Comparison of ENCODE assay signal across 1 cellular context in the genomic region with DNA sequence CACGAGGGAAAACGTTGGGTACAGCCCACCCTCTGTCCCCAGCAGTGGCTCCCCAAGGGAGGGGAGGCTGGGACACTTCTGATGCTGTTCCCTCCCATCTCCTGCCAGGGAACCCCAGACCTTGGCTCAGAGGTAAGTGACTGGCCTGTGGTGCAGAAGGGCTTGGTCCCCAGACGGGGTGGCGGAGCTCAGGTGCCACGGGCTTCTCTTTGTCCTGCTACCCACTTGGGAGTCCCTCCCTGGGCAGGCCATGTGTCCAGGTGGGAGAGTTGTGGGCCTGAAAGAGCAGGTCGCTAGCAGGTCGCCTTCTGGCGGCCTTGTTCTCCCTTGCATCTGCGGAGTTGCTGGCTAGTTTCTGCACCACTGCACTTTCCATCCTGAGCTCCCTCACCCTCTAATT.
TF ChIP-seq lines count a peak whose summit lies in the region.

No MANE protein-coding gene starts in this region.

TF ChIP-seq in GM23338, 12 proteins besides CTCF, POLR2A, EP300 and RAD21 (continued from another document):
- TF ChIP-seq REST (IDR thresholded peaks at IDR 0.05; ENCODE audit: unreplicated experiment) (no peak), ZNF114 (CRISPR knock-in tag; IDR thresholded peaks at IDR 0.05) (no peak)
- TF ChIP-seq, protein P1, sequence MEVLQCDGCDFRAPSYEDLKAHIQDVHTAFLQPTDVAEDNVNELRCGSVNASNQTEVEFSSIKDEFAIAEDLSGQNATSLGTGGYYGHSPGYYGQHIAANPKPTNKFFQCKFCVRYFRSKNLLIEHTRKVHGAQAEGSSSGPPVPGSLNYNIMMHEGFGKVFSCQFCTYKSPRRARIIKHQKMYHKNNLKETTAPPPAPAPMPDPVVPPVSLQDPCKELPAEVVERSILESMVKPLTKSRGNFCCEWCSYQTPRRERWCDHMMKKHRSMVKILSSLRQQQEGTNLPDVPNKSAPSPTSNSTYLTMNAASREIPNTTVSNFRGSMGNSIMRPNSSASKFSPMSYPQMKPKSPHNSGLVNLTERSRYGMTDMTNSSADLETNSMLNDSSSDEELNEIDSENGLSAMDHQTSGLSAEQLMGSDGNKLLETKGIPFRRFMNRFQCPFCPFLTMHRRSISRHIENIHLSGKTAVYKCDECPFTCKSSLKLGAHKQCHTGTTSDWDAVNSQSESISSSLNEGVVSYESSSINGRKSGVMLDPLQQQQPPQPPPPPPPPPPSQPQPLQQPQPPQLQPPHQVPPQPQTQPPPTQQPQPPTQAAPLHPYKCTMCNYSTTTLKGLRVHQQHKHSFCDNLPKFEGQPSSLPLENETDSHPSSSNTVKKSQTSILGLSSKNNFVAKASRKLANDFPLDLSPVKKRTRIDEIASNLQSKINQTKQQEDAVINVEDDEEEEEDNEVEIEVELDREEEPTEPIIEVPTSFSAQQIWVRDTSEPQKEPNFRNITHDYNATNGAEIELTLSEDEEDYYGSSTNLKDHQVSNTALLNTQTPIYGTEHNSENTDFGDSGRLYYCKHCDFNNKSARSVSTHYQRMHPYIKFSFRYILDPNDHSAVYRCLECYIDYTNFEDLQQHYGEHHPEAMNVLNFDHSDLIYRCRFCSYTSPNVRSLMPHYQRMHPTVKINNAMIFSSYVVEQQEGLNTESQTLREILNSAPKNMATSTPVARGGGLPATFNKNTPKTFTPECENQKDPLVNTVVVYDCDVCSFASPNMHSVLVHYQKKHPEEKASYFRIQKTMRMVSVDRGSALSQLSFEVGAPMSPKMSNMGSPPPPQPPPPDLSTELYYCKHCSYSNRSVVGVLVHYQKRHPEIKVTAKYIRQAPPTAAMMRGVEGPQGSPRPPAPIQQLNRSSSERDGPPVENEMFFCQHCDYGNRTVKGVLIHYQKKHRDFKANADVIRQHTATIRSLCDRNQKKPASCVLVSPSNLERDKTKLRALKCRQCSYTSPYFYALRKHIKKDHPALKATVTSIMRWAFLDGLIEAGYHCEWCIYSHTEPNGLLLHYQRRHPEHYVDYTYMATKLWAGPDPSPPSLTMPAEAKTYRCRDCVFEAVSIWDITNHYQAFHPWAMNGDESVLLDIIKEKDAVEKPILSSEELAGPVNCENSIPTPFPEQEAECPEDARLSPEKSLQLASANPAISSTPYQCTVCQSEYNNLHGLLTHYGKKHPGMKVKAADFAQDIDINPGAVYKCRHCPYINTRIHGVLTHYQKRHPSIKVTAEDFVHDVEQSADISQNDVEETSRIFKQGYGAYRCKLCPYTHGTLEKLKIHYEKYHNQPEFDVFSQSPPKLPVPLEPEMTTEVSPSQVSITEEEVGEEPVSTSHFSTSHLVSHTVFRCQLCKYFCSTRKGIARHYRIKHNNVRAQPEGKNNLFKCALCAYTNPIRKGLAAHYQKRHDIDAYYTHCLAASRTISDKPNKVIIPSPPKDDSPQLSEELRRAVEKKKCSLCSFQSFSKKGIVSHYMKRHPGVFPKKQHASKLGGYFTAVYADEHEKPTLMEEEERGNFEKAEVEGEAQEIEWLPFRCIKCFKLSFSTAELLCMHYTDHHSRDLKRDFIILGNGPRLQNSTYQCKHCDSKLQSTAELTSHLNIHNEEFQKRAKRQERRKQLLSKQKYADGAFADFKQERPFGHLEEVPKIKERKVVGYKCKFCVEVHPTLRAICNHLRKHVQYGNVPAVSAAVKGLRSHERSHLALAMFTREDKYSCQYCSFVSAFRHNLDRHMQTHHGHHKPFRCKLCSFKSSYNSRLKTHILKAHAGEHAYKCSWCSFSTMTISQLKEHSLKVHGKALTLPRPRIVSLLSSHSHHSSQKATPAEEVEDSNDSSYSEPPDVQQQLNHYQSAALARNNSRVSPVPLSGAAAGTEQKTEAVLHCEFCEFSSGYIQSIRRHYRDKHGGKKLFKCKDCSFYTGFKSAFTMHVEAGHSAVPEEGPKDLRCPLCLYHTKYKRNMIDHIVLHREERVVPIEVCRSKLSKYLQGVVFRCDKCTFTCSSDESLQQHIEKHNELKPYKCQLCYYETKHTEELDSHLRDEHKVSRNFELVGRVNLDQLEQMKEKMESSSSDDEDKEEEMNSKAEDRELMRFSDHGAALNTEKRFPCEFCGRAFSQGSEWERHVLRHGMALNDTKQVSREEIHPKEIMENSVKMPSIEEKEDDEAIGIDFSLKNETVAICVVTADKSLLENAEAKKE (CRISPR knock-in tag; IDR thresholded peaks at IDR 0.05): no peak
TF ChIP-seq in GM23338: peak in this region for 0.
